Comparison of ENCODE assay signal across 8 cellular contexts in genomic region chr20:34562643-34563042, GRCh38. TPM values are rescaled to one million over a fixed set of nuclear protein-coding genes. Genes with fewer than 3 reads are reported as not detected.
DNase-seq lines count a peak whose midpoint lies in the region; ATAC-seq and TF ChIP-seq lines count a peak whose summit lies in the region.

No MANE protein-coding gene starts in this region.

- H3K27me3 Mint-ChIP-seq in Caco-2 (ENCODE audit: insufficient read depth, unreplicated experiment) (no peaks in the 10 kb centered on the region), HFFc6 (ENCODE audit: insufficient read depth) (peaks cover under 1% of the 10 kb centered on the region; the same call in 1 of the 2 replicates), WTC11 (ENCODE audit: low read depth) (peaks cover 4% of the 10 kb centered on the region; the same call in 1 of the 2 replicates)

- H3K4me1 ChIP-seq in Caco-2 = no peaks in the 10 kb centered on the region
- no peaks in the 10 kb centered on the region for H3K4me1 ChIP-seq in mesendoderm (ENCODE audit: control insufficient read depth, low read depth, low read length)
- peaks cover 10 to 19% (median 15%) of the 10 kb centered on the region in 4 donors for H3K4me1 ChIP-seq in stomach

- H3K27ac Mint-ChIP-seq in Caco-2 (ENCODE audit: unreplicated experiment) = no peak overlapping the region
- no peak overlapping the region; the same call in 1 of the 2 replicates for H3K27ac Mint-ChIP-seq in HFFc6
- H3K27ac Mint-ChIP-seq in WTC11 = peak overlapping the region; percentile 93

- CTCF ChIA-PET in Caco-2 (lab: Charles Lee) = interaction anchor here (0.5 to 2.0 kb wide), 8 partner anchors 18 to 250 kb away, joined by 3 to 17 read pairs (median 4); partner anchors contain the start of gene TP53INP2
- CTCF ChIA-PET in WTC11 (lab: Charles Lee) = interaction anchor here (1.0 to 2.6 kb wide), 16 partner anchors 8 to 371 kb away, joined by 3 to 50 read pairs (median 5); partner anchors contain the start of genes ITCH, PIGU and TP53INP2

- H3K27ac ChIP-seq in mesendoderm (ENCODE audit: low read depth, low read length) (no peak overlapping the region), stomach (no peak overlapping the region)

- no peak for TF ChIP-seq EP300 in stomach (IDR thresholded peaks at IDR 0.05)

- no peak overlapping the region for H4K5ac ChIP-seq in mesendoderm (ENCODE audit: low read length)

- no peak overlapping the region for H2BK5ac ChIP-seq in mesendoderm (ENCODE audit: low read length)

- intact Hi-C loops in Caco-2 (cut with micrococcal nuclease; ENCODE audit: unreplicated experiment) (no loop called here), stomach (cut with DNase I; ENCODE audit: low total_unique reads) (no loop called here)

- TF ChIP-seq POLR2A in stomach (IDR thresholded peaks at IDR 0.05) = no peak

- H3K36me3 Mint-ChIP-seq in Caco-2 (ENCODE audit: insufficient read depth, unreplicated experiment) = peaks cover 5% of the 10 kb centered on the region
- no peaks in the 10 kb centered on the region for H3K36me3 Mint-ChIP-seq in HFFc6 (ENCODE audit: low read depth)
- H3K36me3 Mint-ChIP-seq in WTC11 = no peaks in the 10 kb centered on the region; the same call in 1 of the 2 replicates

- H3K9me3 Mint-ChIP-seq in Caco-2 (ENCODE audit: unreplicated experiment) = no peaks in the 10 kb centered on the region
- no peaks in the 10 kb centered on the region for H3K9me3 Mint-ChIP-seq in HFFc6
- no peaks in the 10 kb centered on the region for H3K9me3 Mint-ChIP-seq in WTC11

- H3K27me3 ChIP-seq in Caco-2 (replicated peaks; ENCODE audit: control insufficient read depth, insufficient read depth, low read length) (no peaks in the 10 kb centered on the region), mesendoderm (ENCODE audit: insufficient read depth, low read length, poor library complexity) (no peaks in the 10 kb centered on the region), stomach (no peaks in the 10 kb centered on the region)

- H3K9ac ChIP-seq in mesendoderm (ENCODE audit: low read length) = no peak overlapping the region

- peak in 1 of 2 experiments; percentile 56 for DNase-seq in Caco-2
- no peak for DNase-seq in HFFc6
- DNase-seq in WTC11 (ENCODE audit: low spot score) = peak; percentile 53
- peak; percentile 59 for DNase-seq in mesendoderm
- no peak for DNase-seq in stimulated activated CD4-positive, alpha-beta T cell treated with anti-CD3 and anti-CD28 coated beads, Interleukin-4, amount 100 ng/mL, for 1 hour
- no peak for DNase-seq in stomach

- H3K56ac ChIP-seq in mesendoderm (ENCODE audit: low read length) = no peak overlapping the region

- H3K79me2 ChIP-seq in mesendoderm (ENCODE audit: control insufficient read depth, insufficient read depth, low read length) = no peaks in the 10 kb centered on the region

- H3K4ac ChIP-seq in mesendoderm (ENCODE audit: low read depth, low read length) = no peak overlapping the region

- H3K36me3 ChIP-seq in Caco-2 (ENCODE audit: control insufficient read depth, insufficient read depth, low read length) (no peaks in the 10 kb centered on the region), mesendoderm (ENCODE audit: control insufficient read depth, insufficient read depth, low read length) (peaks cover 1% of the 10 kb centered on the region), stomach (peaks cover 0 to 32% (median 8%) of the 10 kb centered on the region in 4 donors)

- H3K4me3 Mint-ChIP-seq in Caco-2 (ENCODE audit: unreplicated experiment) (no peak overlapping the region), HFFc6 (no peak overlapping the region), WTC11 (no peak overlapping the region)

- no peak overlapping the region for H2BK15ac ChIP-seq in mesendoderm (replicated peaks; ENCODE audit: low read depth)

- BruUV-seq in Caco-2 (replicated peaks; lab: Mats Ljungman, UMichigan) = no TSS peak

- H3K4me2 ChIP-seq in mesendoderm (ENCODE audit: low read length) = no peak overlapping the region

- H2AK5ac ChIP-seq in mesendoderm (ENCODE audit: low read length) = no peak overlapping the region

- no peaks in the 10 kb centered on the region for H3K4me1 Mint-ChIP-seq in Caco-2 (ENCODE audit: low read depth, unreplicated experiment)
- H3K4me1 Mint-ChIP-seq in HFFc6 (ENCODE audit: low read depth) = peaks cover 12% of the 10 kb centered on the region
- H3K4me1 Mint-ChIP-seq in WTC11 = peaks cover 7% of the 10 kb centered on the region

- H2BK120ac ChIP-seq in mesendoderm (ENCODE audit: low read depth, low read length) = no peak overlapping the region

- H3K4me3 ChIP-seq in Caco-2 (ENCODE audit: low read depth, low read length) (no peak overlapping the region), mesendoderm (ENCODE audit: low read length) (no peak overlapping the region), stomach (no peak overlapping the region)

- ATAC-seq in WTC11 (peak; percentile 30), GM19324 (IDR thresholded peaks at IDR 0.05; ENCODE audit: low FRiP score, unreplicated experiment) (no peak), HG02571 (IDR thresholded peaks at IDR 0.05; ENCODE audit: unreplicated experiment) (no peak)

- H3K23ac ChIP-seq in mesendoderm (ENCODE audit: low read length) = no peak overlapping the region

- no peak overlapping the region for H4K8ac ChIP-seq in mesendoderm (ENCODE audit: low read depth, low read length)

- TF ChIP-seq CTCF in Caco-2 (IDR thresholded peaks at IDR 0.05; ENCODE audit: insufficient read depth in 1 of 2, low read depth in 1 of 2, low read length in 1 of 2, severe bottlenecking in 1 of 2, unreplicated experiment in 1 of 2) = peak; percentile 52 to 61
- peak; percentile 69 for TF ChIP-seq CTCF in HFFc6 (IDR thresholded peaks at IDR 0.05)
- TF ChIP-seq CTCF in WTC11 (IDR thresholded peaks at IDR 0.05) = no peak
- TF ChIP-seq CTCF in stomach (IDR thresholded peaks at IDR 0.05) = peak in 2 of 7 experiments; percentile 7 to 22

- H3K18ac ChIP-seq in mesendoderm (ENCODE audit: low read length) = no peak overlapping the region

- H3K9me3 ChIP-seq in Caco-2 (no peaks in the 10 kb centered on the region), stomach (no peaks in the 10 kb centered on the region)

- no CpG with 5 or more reads among the region's 5 CpGs for WGBS in mesendoderm (ENCODE audit: extremely low coverage, insufficient coverage, low lambda C conversion rate)
- 51 to 66% (median 62%) methylated on average over 4 to 5 of the region's 5 CpGs for WGBS in stomach, 5 donors

- POLR2A ChIA-PET in Caco-2 (lab: Charles Lee) (interaction anchor here (0.7 kb wide), 1 partner anchor 954 kb away, joined by 10 read pairs; no protein-coding TSS in a partner anchor), WTC11 (lab: Charles Lee) (interaction anchor here (1.5 kb wide), 1 partner anchor 149 kb away, joined by 3 read pairs; no protein-coding TSS in a partner anchor)

- H3K79me1 ChIP-seq in mesendoderm (ENCODE audit: low read length) = no peaks in the 10 kb centered on the region

TF ChIP-seq in WTC11, 78 proteins besides CTCF, POLR2A, EP300 and RAD21 (continues in another document):
- no peak for TF ChIP-seq ZNF317 (CRISPR knock-in tag; IDR thresholded peaks at IDR 0.05; ENCODE audit: borderline replicate concordance, low read depth)
- no peak for TF ChIP-seq RELA (CRISPR knock-in tag; IDR thresholded peaks at IDR 0.05; ENCODE audit: borderline replicate concordance)
- no peak for TF ChIP-seq TEAD4 (CRISPR knock-in tag; IDR thresholded peaks at IDR 0.05)
- no peak for TF ChIP-seq ATF1 (CRISPR knock-in tag; IDR thresholded peaks at IDR 0.05)
- no peak for TF ChIP-seq FOXP1 (CRISPR knock-in tag; IDR thresholded peaks at IDR 0.05; ENCODE audit: borderline replicate concordance)
- TF ChIP-seq, protein P1, sequence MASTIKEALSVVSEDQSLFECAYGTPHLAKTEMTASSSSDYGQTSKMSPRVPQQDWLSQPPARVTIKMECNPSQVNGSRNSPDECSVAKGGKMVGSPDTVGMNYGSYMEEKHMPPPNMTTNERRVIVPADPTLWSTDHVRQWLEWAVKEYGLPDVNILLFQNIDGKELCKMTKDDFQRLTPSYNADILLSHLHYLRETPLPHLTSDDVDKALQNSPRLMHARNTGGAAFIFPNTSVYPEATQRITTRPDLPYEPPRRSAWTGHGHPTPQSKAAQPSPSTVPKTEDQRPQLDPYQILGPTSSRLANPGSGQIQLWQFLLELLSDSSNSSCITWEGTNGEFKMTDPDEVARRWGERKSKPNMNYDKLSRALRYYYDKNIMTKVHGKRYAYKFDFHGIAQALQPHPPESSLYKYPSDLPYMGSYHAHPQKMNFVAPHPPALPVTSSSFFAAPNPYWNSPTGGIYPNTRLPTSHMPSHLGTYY (CRISPR knock-in tag; IDR thresholded peaks at IDR 0.05) = no peak
- no peak for TF ChIP-seq NR3C1 (CRISPR knock-in tag; conservative IDR thresholded peaks at IDR 0.05; ENCODE audit: low read depth)
- no peak for TF ChIP-seq SP1 (CRISPR knock-in tag; conservative IDR thresholded peaks at IDR 0.05)
- TF ChIP-seq FOXP4 (CRISPR knock-in tag; IDR thresholded peaks at IDR 0.05) = no peak
- TF ChIP-seq OVOL2 (CRISPR knock-in tag; IDR thresholded peaks at IDR 0.05; ENCODE audit: borderline replicate concordance) = no peak

RNA-seq across cellular contexts. Expression of gene MAP1LC3A, which starts 4.1 kb away (rescaled TPM):
- 0.88 and 0.95 TPM in 2 replicates for total RNA-seq in Caco-2 (2022)
- total RNA-seq in HFFc6 (2021; fragmentation: NEBNext Ultra II Directional; extraction: Animal tissue kit (Norgen Biotek cat#: 25700)) = 10 to 100 TPM; 20.2 to 34.6 (median 23.9) TPM
- 7.5 to 12.1 TPM (median 11.3 TPM) in 3 replicates for total RNA-seq in WTC11 (2021)
- 3.3 TPM for polyA plus RNA-seq in mesendoderm (2013, experiment 1 of 2)
- 3.3 TPM for polyA plus RNA-seq in mesendoderm (2013, experiment 2 of 2)
- 10 to 100 TPM; 11.7 to 85.7 (median 29.7) TPM for total RNA-seq in stomach
- 10 to 100 TPM; 63.2 to 98.4 (median 68.7) TPM for polyA plus RNA-seq in stomach

RNA-seq across cellular contexts. Expression of gene DYNLRB1, which starts 46.4 kb away (rescaled TPM):
- total RNA-seq in Caco-2 (2022) (357 and 359 TPM in 2 replicates), WTC11 (2021) (99.3 to 126 TPM (median 115 TPM) in 3 replicates), stomach (100 to 1,000 TPM in 2 of 5 donors, 10 to 100 TPM in 3; 17.3 to 171 (median 98.0) TPM)
- total RNA-seq in HFFc6 (2021; fragmentation: NEBNext Ultra II Directional; extraction: Animal tissue kit (Norgen Biotek cat#: 25700)) = 100 to 1,000 TPM; 194 to 277 (median 223) TPM
- polyA plus RNA-seq in mesendoderm (2013, experiment 1 of 2) = 198 TPM
- polyA plus RNA-seq in mesendoderm (2013, experiment 2 of 2) = 199 TPM
- 100 to 1,000 TPM; 208 to 224 (median 220) TPM for polyA plus RNA-seq in stomach

Comparison
In these comparisons a context has a peak if more than half of its experiments do, and no peak if none do; other contexts are left out.
1. DNase-seq: peak in WTC11 (single experiment) and mesendoderm (single experiment); none in HFFc6 (single experiment), stimulated activated CD4-positive, alpha-beta T cell treated with anti-CD3 and anti-CD28 coated beads, Interleukin-4, amount 100 ng/mL, for 1 hour (single experiment) and stomach (single experiment).